In genomic region chr4:153528705-153529493, GRCh38 we compare ENCODE assay signal across 9 cellular contexts.
DNase-seq lines count a peak whose midpoint lies in the region; ATAC-seq, FAIRE-seq and TF ChIP-seq lines count a peak whose summit lies in the region.
"Had no signal": no experiment of that assay in that cellular context is flagged by ENCODE, and none has a peak within 500 bp of the region (broad histone marks: within the 10 kb centered on the region; RNA-seq: fewer than 3 reads in every experiment).

No MANE protein-coding gene starts in this region.

- peak overlapping the region; percentile 33 for H3K27ac ChIP-seq in hepatocyte

- H4K20me1 ChIP-seq in hepatocyte (ENCODE audit: insufficient read depth, poor library complexity, severe bottlenecking) = no peaks in the 10 kb centered on the region

- H3K27me3 ChIP-seq in hepatocyte = no peaks in the 10 kb centered on the region

- DNase-seq in HUDEP-2 (lab: John Stamatoyannopoulos, UW; ENCODE audit: unreplicated experiment in 76 of 76) (peak in 75 of 76 experiments; percentile 4 to 94 (median 75)), hepatocyte (ENCODE audit: low spot score) (no peak), urothelium cell line (ENCODE audit: low spot score) (no peak), mesenteric fat pad (ENCODE audit: low spot score) (no peak), LoVo (ENCODE audit: low spot score) (no peak), NCI-H1092 (lab: John Stamatoyannopoulos, UW) (no peak)
- DNase-seq: NCI-H187 treated with DMSO at 0.1 percent for 48 hours had no signal

- H3K9me3 ChIP-seq in hepatocyte (ENCODE audit: low read depth) = no peaks in the 10 kb centered on the region

- H3K4me3 ChIP-seq in hepatocyte = no peak overlapping the region

- peak; percentile 53 for ATAC-seq in GM18517 (IDR thresholded peaks at IDR 0.05; ENCODE audit: unreplicated experiment)
- peak; percentile 39 for ATAC-seq in GM21619 (IDR thresholded peaks at IDR 0.05; ENCODE audit: unreplicated experiment)

- H3K36me3 ChIP-seq in hepatocyte (replicated peaks; ENCODE audit: insufficient read depth, low read depth) = no peaks in the 10 kb centered on the region

- peaks cover 34% of the 10 kb centered on the region for H3K4me1 ChIP-seq in hepatocyte (ENCODE audit: insufficient read depth)

- no peak for TF ChIP-seq CTCF in hepatocyte (IDR thresholded peaks at IDR 0.05; ENCODE audit: poor library complexity)

- H2AFZ ChIP-seq in hepatocyte = no peak overlapping the region

- H3K9me2 ChIP-seq in hepatocyte (replicated peaks; ENCODE audit: insufficient read depth) = no peaks in the 10 kb centered on the region

- FAIRE-seq in urothelium cell line (lab: Jason Lieb, UNC) = no peak

- peaks cover 27% of the 10 kb centered on the region for H3K79me2 ChIP-seq in hepatocyte

- 89% methylated on average over 6 of the region's 6 CpGs for WGBS in hepatocyte (ENCODE audit: low lambda C conversion rate, missing lambda C conversion rate)

- H3K4me2 ChIP-seq in hepatocyte = no peak overlapping the region

Comparison
In these comparisons a context has a peak if more than half of its experiments do, and no peak if none do; other contexts are left out.
1. DNase-seq: peak in HUDEP-2 (75 of 76); none in hepatocyte (single experiment), urothelium cell line (single experiment), mesenteric fat pad (single experiment), LoVo (single experiment) and NCI-H1092 (single experiment).